Comparison of ENCODE assay signal across 18 cellular contexts in genomic region chr15:94314639-94315038, GRCh38.
"Had no signal": no experiment of that assay in that cellular context is flagged by ENCODE, and none has a peak within 500 bp of the region (broad histone marks: within the 10 kb centered on the region; RNA-seq: fewer than 3 reads in every experiment).

No MANE protein-coding gene starts in this region.

- H3K36me3 ChIP-seq: adrenal gland, esophagus muscularis mucosa, right lobe of liver, thoracic aorta, WERI-Rb-1 had no signal

- DNase-seq: activated CD4-positive, alpha-beta memory T cell treated with anti-CD3 and anti-CD28 coated beads for 36 hours; activated CD8-positive, alpha-beta memory T cell treated with anti-CD3 and anti-CD28 coated beads, Interleukin-2, amount 50 U/mL, for 4 hours; activated naive CD4-positive, alpha-beta T cell treated with Interleukin-2 at 50 U/mL for 16 hours; adrenal gland; effector CD4-positive, alpha-beta T cell; left cardiac atrium; mesendoderm; naive thymus-derived CD8-positive, alpha-beta T cell; right lobe of liver; small intestine; stimulated activated CD4-positive, alpha-beta T cell treated with anti-CD3 and anti-CD28 coated beads, Interleukin-15, amount 100 ng/mL, for 24 hours; stimulated activated CD4-positive, alpha-beta T cell treated with anti-CD3 and anti-CD28 coated beads, Interleukin-2, amount 100 ng/mL, for 48 hours; T-helper 17 cell; WERI-Rb-1 had no signal

- H3K4me3 Mint-ChIP-seq: activated CD4-positive, alpha-beta memory T cell treated with anti-CD3 and anti-CD28 coated beads for 36 hours; naive thymus-derived CD8-positive, alpha-beta T cell; T-helper 17 cell had no signal

- ATAC-seq: left cardiac atrium; naive thymus-derived CD8-positive, alpha-beta T cell; right lobe of liver; T-helper 17 cell had no signal

- H3K4me3 ChIP-seq: adrenal gland, esophagus muscularis mucosa, hepatocyte, right lobe of liver, thoracic aorta had no signal

- H3K27ac Mint-ChIP-seq: activated CD4-positive, alpha-beta memory T cell treated with anti-CD3 and anti-CD28 coated beads for 36 hours; T-helper 17 cell had no signal

- H3K79me2 ChIP-seq: hepatocyte, parathyroid adenoma had no signal

- H3K9me3 Mint-ChIP-seq: activated CD4-positive, alpha-beta memory T cell treated with anti-CD3 and anti-CD28 coated beads for 36 hours; naive thymus-derived CD8-positive, alpha-beta T cell had no signal

- H3K27me3 ChIP-seq: adrenal gland, esophagus muscularis mucosa, hepatocyte, right lobe of liver had no signal

- H3K4me1 ChIP-seq: adrenal gland, esophagus muscularis mucosa, parathyroid adenoma, right lobe of liver had no signal

- H3K9me3 ChIP-seq: adrenal gland, esophagus muscularis mucosa, right lobe of liver, thoracic aorta had no signal

- H2AFZ ChIP-seq: hepatocyte, parathyroid adenoma had no signal

- H3K4me2 ChIP-seq: hepatocyte had no signal

- H3K9ac ChIP-seq: parathyroid adenoma had no signal

- H3K27ac ChIP-seq: adrenal gland, esophagus muscularis mucosa, hepatocyte, parathyroid adenoma, right lobe of liver, thoracic aorta, WERI-Rb-1 had no signal

- H3K27me3 Mint-ChIP-seq: activated CD4-positive, alpha-beta memory T cell treated with anti-CD3 and anti-CD28 coated beads for 36 hours; naive thymus-derived CD8-positive, alpha-beta T cell; T-helper 17 cell had no signal
